In the genomic region with DNA sequence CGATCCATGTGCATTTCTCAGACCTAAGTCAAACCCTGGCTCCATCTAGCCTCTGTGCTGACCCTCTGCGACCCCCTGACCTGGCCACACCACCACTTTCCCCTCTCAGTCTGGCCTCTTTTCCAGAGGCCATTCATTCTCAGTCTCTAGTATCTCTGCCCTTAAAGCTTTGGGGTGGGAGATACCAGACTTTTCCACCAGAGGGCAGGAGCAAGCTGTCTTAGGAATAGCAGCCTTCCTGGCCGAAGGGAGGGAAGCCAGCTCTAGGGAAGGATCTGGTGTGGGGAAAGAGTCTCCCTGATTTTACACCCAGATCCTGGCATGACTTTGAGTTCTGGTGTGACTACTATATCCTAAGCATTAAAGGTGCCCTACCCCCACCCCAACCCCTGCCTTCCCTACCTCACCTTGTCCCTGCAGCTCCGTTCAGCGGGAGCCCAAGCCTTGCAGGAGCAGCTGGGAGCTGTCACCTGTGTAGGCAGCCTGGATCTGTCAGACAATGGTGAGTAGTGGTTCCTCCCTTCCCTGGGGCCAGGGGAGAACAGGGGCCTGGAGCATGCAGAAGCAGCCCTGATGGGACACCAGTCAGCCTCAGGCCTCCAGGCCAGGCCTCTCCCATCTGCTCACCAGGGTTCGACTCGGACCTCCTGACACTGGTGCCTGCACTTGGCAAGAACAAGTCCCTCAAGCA, we compare ENCODE assay signal across 8 cellular contexts. TPM values are rescaled to one million over a fixed set of nuclear protein-coding genes. Genes with fewer than 3 reads are reported as not detected.
DNase-seq lines count a peak whose midpoint lies in the region; ATAC-seq, FAIRE-seq and TF ChIP-seq lines count a peak whose summit lies in the region.

No MANE protein-coding gene starts in this region.

- DNase-seq in A673 (ENCODE audit: low spot score) (peak; percentile 80), NOMO-1 (lab: John Stamatoyannopoulos, UW; ENCODE audit: unreplicated experiment in 2 of 2) (peak; percentile 46 to 60), amniotic epithelial cell (ENCODE audit: low read depth) (peak; percentile 58), cardiac muscle cell (ENCODE audit: low read depth in 1 of 2, low spot score in 1 of 2) (peak; percentile 76 to 85), prostate gland (ENCODE audit: low spot score) (peak; percentile 86)

- no TSS peak for BruUV-seq in A673 (replicated peaks; lab: Mats Ljungman, UMichigan)

- TF ChIP-seq CTCF in A673 (conservative IDR thresholded peaks at IDR 0.05; ENCODE audit: low read depth, low read length) (peak; percentile 80), cardiac muscle cell (IDR thresholded peaks at IDR 0.05; ENCODE audit: low read depth, low read length) (peak; percentile 71), prostate gland (IDR thresholded peaks at IDR 0.05) (peak in 3 of 4 experiments; percentile 88 to 95 (median 89))

- CTCF ChIA-PET in A673 (lab: Charles Lee): interaction anchor here (0.6 to 2.8 kb wide), 15 partner anchors 11 to 443 kb away, joined by 3 to 57 read pairs (median 6); partner anchors contain the start of genes CIDEB, DCAF11, IRF9 and NRL

- intact Hi-C loops in A673 (cut with micrococcal nuclease; ENCODE audit: unreplicated experiment) (loop anchor here (1.0 to 5.0 kb wide), 4 partner anchors 32 to 239 kb away; partner anchors contain the start of genes DHRS1, IRF9 and NOP9), prostate gland (cut with DNase I) (loop anchor here (2.0 to 5.0 kb wide), 2 partner anchors 32 to 49 kb away; no protein-coding TSS in a partner anchor)

- 52% methylated on average over 7 of the region's 7 CpGs for WGBS in prostate gland

- H3K4me3 ChIP-seq in A673 (ENCODE audit: low read depth, low read length, poor library complexity, severe bottlenecking) (no peak overlapping the region), cardiac muscle cell (no peak overlapping the region), prostate gland (no peak overlapping the region)

- H3K27ac ChIP-seq in A673 (ENCODE audit: low read depth, low read length, poor library complexity, severe bottlenecking): no peak overlapping the region
- no peak overlapping the region for H3K27ac ChIP-seq in cardiac muscle cell
- H3K27ac ChIP-seq in prostate gland: no peak overlapping the region

- FAIRE-seq in G401.6 (lab: Jason Lieb, UNC): peak; percentile 84

- POLR2A ChIA-PET in A673 (lab: Charles Lee; ENCODE audit: low non-redundant PET): no interaction called here

- H3K4me1 ChIP-seq in A673 (ENCODE audit: insufficient read depth, low read length, poor library complexity, severe bottlenecking) (no peaks in the 10 kb centered on the region), cardiac muscle cell (ENCODE audit: low read depth) (no peaks in the 10 kb centered on the region), prostate gland (replicated peaks) (no peaks in the 10 kb centered on the region)

- ATAC-seq in HG03432 (IDR thresholded peaks at IDR 0.05; ENCODE audit: unreplicated experiment): peak; percentile 58
- no peak for ATAC-seq in HG02884 (IDR thresholded peaks at IDR 0.05; ENCODE audit: unreplicated experiment)

- peaks cover 3% of the 10 kb centered on the region for H3K27me3 ChIP-seq in A673 (replicated peaks; ENCODE audit: insufficient read depth, low read depth, low read length, poor library complexity)
- no peaks in the 10 kb centered on the region for H3K27me3 ChIP-seq in cardiac muscle cell
- H3K27me3 ChIP-seq in prostate gland (replicated peaks; ENCODE audit: insufficient read depth): no peaks in the 10 kb centered on the region

- no peaks in the 10 kb centered on the region for H3K9me3 ChIP-seq in A673 (ENCODE audit: low read depth, low read length, poor library complexity, severe bottlenecking)
- no peaks in the 10 kb centered on the region for H3K9me3 ChIP-seq in cardiac muscle cell (ENCODE audit: low read depth)
- no peaks in the 10 kb centered on the region for H3K9me3 ChIP-seq in prostate gland

- TF ChIP-seq POLR2A in prostate gland (IDR thresholded peaks at IDR 0.05): no peak

- H3K36me3 ChIP-seq in A673 (ENCODE audit: insufficient read depth, low read length, poor library complexity, severe bottlenecking) (no peaks in the 10 kb centered on the region), cardiac muscle cell (no peaks in the 10 kb centered on the region), prostate gland (no peaks in the 10 kb centered on the region)

RNA-seq across cellular contexts. Expression of gene CARMIL3, which starts 6.6 kb away (rescaled TPM):
- total RNA-seq in A673 (2021) (0.49 and 1.2 TPM in 2 replicates), cardiac muscle cell (0.06 and 0.85 TPM in 2 replicates), prostate gland (1 to 10 TPM in 1 of 2 donors, under 1 TPM in 1; 0.59 to 3.9 TPM)
- 0.05 and 0.22 TPM in 2 replicates for polyA plus RNA-seq in cardiac muscle cell

RNA-seq across cellular contexts. Expression of gene CPNE6, which starts 13.0 kb away (rescaled TPM):
- total RNA-seq in A673 (2021) (not detected in 2 replicates), cardiac muscle cell (0.12 TPM in 1 of 2 replicates, not detected in the other), prostate gland (1 to 10 TPM; 1.8 to 8.8 TPM)
- polyA plus RNA-seq in cardiac muscle cell: 0.43 and 0.96 TPM in 2 replicates

RNA-seq across cellular contexts. Expression of gene PCK2, which starts 35.7 kb away (rescaled TPM):
- total RNA-seq in A673 (2021): 16.8 and 46.3 TPM in 2 replicates
- 11.2 and 18.9 TPM in 2 replicates for total RNA-seq in cardiac muscle cell
- polyA plus RNA-seq in cardiac muscle cell: 12.2 and 20.0 TPM in 2 replicates
- total RNA-seq in prostate gland: 10 to 100 TPM; 15.4 to 21.8 TPM

RNA-seq across cellular contexts. Expression of gene DCAF11, which starts 56.2 kb away (rescaled TPM):
- total RNA-seq in A673 (2021) (45.5 and 49.1 TPM in 2 replicates), cardiac muscle cell (152 and 317 TPM in 2 replicates), prostate gland (100 to 1,000 TPM; 111 to 115 TPM)
- 110 and 165 TPM in 2 replicates for polyA plus RNA-seq in cardiac muscle cell

RNA-seq across cellular contexts. Expression of gene NRL, which starts 56.3 kb away (rescaled TPM):
- total RNA-seq in A673 (2021) (1.6 and 1.9 TPM in 2 replicates), cardiac muscle cell (4.2 and 6.7 TPM in 2 replicates), prostate gland (1 to 10 TPM; 4.3 to 4.7 TPM)
- polyA plus RNA-seq in cardiac muscle cell: 4.8 and 5.1 TPM in 2 replicates
